Comparison of ENCODE assay signal across 1 cellular context in genomic region chrX:49282647-49283011, GRCh38.
TF ChIP-seq lines count a peak whose summit lies in the region.

No MANE protein-coding gene starts in this region.

TF ChIP-seq in SK-N-SH, 30 proteins besides CTCF, POLR2A, EP300 and RAD21 (continued from another document):
- TF ChIP-seq MAX (IDR thresholded peaks at IDR 0.05; ENCODE audit: low read depth): no peak
- TF ChIP-seq GATA2 (CRISPR knock-in tag; IDR thresholded peaks at IDR 0.05): no peak
- TF ChIP-seq SMC3 (IDR thresholded peaks at IDR 0.05; ENCODE audit: low read depth, low read length): peak; percentile 11; the same call in 1 of the 2 replicates
- no peak for TF ChIP-seq PBX3 (IDR thresholded peaks at IDR 0.05)
- TF ChIP-seq RCOR1 (IDR thresholded peaks at IDR 0.05; ENCODE audit: low read length): no peak
- TF ChIP-seq NFIC (IDR thresholded peaks at IDR 0.05; ENCODE audit: borderline replicate concordance): no peak
- TF ChIP-seq TCF12 (IDR thresholded peaks at IDR 0.05): no peak
- TF ChIP-seq YY1 (IDR thresholded peaks at IDR 0.05; ENCODE audit: low read depth): no peak
- TF ChIP-seq FOXM1 (IDR thresholded peaks at IDR 0.05; ENCODE audit: low read depth): no peak
